ENCODE assay signal across 19 cellular contexts in genomic region chr21:40634141-40634540, GRCh38.
DNase-seq lines count a peak whose midpoint lies in the region.
"Had no signal": no experiment of that assay in that cellular context is flagged by ENCODE, and none has a peak within 500 bp of the region (broad histone marks: within the 10 kb centered on the region; RNA-seq: fewer than 3 reads in every experiment).

No MANE protein-coding gene starts in this region.

- DNase-seq in Ammon's horn (ENCODE audit: low spot score), result peak; percentile 41
- peak; percentile 22 for DNase-seq in inferior parietal cortex (ENCODE audit: extremely low spot score)
- DNase-seq in pons (ENCODE audit: low spot score), result peak; percentile 71
- no peak for DNase-seq in NCI-H128 (lab: John Stamatoyannopoulos, UW; ENCODE audit: unreplicated experiment)
- no peak for DNase-seq in activated CD8-positive, alpha-beta memory T cell treated with anti-CD3 and anti-CD28 coated beads, Interleukin-2, amount 50 U/mL, for 48 hours
- DNase-seq in NCI-H345 (lab: John Stamatoyannopoulos, UW), result no peak
- DNase-seq: AML-193; BE2C; CD4-positive, alpha-beta memory T cell; CD4-positive, CD25-positive, alpha-beta regulatory T cell; CD8-positive, alpha-beta memory T cell; COR-L47; DMS 273 treated with DMSO at 0.1 percent for 48 hours; DMS153; DMS53; DMS79; DND-41; EL; GDM1 had no signal

Comparison
In these comparisons a context has a peak if more than half of its experiments do, and no peak if none do; other contexts are left out.
1. DNase-seq: peak in Ammon's horn (single experiment), inferior parietal cortex (single experiment) and pons (single experiment); none in NCI-H128 (single experiment), activated CD8-positive, alpha-beta memory T cell treated with anti-CD3 and anti-CD28 coated beads, Interleukin-2, amount 50 U/mL, for 48 hours (single experiment) and NCI-H345 (single experiment).